In the genomic region with DNA sequence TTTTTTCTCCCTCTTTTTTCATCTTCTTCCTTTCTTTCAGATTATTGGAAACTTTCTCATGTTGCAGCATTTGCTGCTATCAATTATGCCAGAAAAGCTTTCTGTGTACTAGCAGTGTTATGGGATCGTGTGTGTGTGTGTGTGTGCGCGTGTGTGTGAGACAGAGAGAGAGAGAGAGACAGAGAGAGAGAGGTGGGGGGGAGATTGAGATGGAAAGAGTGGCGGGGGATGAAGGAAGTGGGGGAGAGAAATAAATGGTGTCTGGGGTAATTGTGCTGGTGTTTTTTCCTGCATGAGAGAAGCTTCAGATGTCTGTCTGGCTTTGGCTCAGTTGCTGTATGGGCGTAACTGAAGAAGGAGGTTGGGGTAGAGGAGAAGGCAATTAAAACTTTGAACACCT, we compare ENCODE assay signal across 10 cellular contexts.
DNase-seq lines count a peak whose midpoint lies in the region; ATAC-seq and TF ChIP-seq lines count a peak whose summit lies in the region.
"Had no signal": no experiment of that assay in that cellular context is flagged by ENCODE, and none has a peak within 500 bp of the region (broad histone marks: within the 10 kb centered on the region; RNA-seq: fewer than 3 reads in every experiment).

No MANE protein-coding gene starts in this region.

- H3K36me3 ChIP-seq in OCI-LY7 (ENCODE audit: insufficient read depth, low read length) (no peaks in the 10 kb centered on the region), skeletal muscle satellite cell (ENCODE audit: insufficient read depth, low read length) (no peaks in the 10 kb centered on the region)
- H3K36me3 ChIP-seq: spleen had no signal

- no peaks in the 10 kb centered on the region for H3K27me3 Mint-ChIP-seq in endothelial cell (ENCODE audit: unreplicated experiment)

- H3K9ac ChIP-seq in skeletal muscle satellite cell (ENCODE audit: low read depth, low read length) = peak overlapping the region; percentile 33

- no TSS peak for BruUV-seq in OCI-LY7 (replicated peaks; lab: Mats Ljungman, UMichigan)

- no peaks in the 10 kb centered on the region for H3K79me2 ChIP-seq in OCI-LY7 (ENCODE audit: insufficient read depth, low read depth, low read length)

- no peaks in the 10 kb centered on the region for H3K9me3 Mint-ChIP-seq in endothelial cell (ENCODE audit: unreplicated experiment)

- H3K4me1 Mint-ChIP-seq in endothelial cell (ENCODE audit: unreplicated experiment) = peaks cover 19% of the 10 kb centered on the region

- no peak overlapping the region for H3K27ac ChIP-seq in OCI-LY7 (ENCODE audit: low read depth, low read length, poor library complexity, severe bottlenecking)
- H3K27ac ChIP-seq: spleen had no signal

- H3K9me3 ChIP-seq in OCI-LY7 (ENCODE audit: low read length) = no peaks in the 10 kb centered on the region
- H3K9me3 ChIP-seq in skeletal muscle satellite cell (replicated peaks; ENCODE audit: low read length) = no peaks in the 10 kb centered on the region
- H3K9me3 ChIP-seq: testis had no signal

- DNase-seq in NCI-H2081 (lab: John Stamatoyannopoulos, UW) (peak; percentile 16 to 47), NCI-H2081 treated with DMSO at 0.1 percent for 48 hours (lab: John Stamatoyannopoulos, UW) (no peak), OCI-LY7 (ENCODE audit: low spot score) (no peak), fibroblast of the aortic adventitia (ENCODE audit: low read depth) (peak; percentile 28), endothelial cell (ENCODE audit: low spot score) (no peak)
- DNase-seq: spleen, testis had no signal

- CTCF ChIA-PET in OCI-LY7 (lab: Charles Lee; ENCODE audit: unreplicated experiment) = no interaction called here

- H3K4me2 ChIP-seq in OCI-LY7 (ENCODE audit: low read length) (peak overlapping the region; percentile 31; the same call in 1 of the 2 replicates), skeletal muscle satellite cell (ENCODE audit: low read length) (peak overlapping the region; percentile 46)

- H3K4me3 ChIP-seq in OCI-LY7 (ENCODE audit: low read depth, low read length, poor library complexity, severe bottlenecking) (no peak overlapping the region), fibroblast of the aortic adventitia (ENCODE audit: low read depth, low read length) (no peak overlapping the region), skeletal muscle satellite cell (ENCODE audit: low read length) (no peak overlapping the region)
- H3K4me3 ChIP-seq: spleen, testis had no signal

- no peak overlapping the region for H3K4me3 Mint-ChIP-seq in endothelial cell (ENCODE audit: unreplicated experiment)

- POLR2A ChIA-PET in OCI-LY7 (lab: Charles Lee) = no interaction called here

- H3K27ac Mint-ChIP-seq in endothelial cell (ENCODE audit: unreplicated experiment) = no peak overlapping the region

- H3K36me3 Mint-ChIP-seq in endothelial cell (ENCODE audit: low read depth, unreplicated experiment) = no peaks in the 10 kb centered on the region

- TF ChIP-seq CTCF in OCI-LY7 (conservative IDR thresholded peaks at IDR 0.05; ENCODE audit: low read length) (no peak), fibroblast of the aortic adventitia (IDR thresholded peaks at IDR 0.05; ENCODE audit: insufficient read depth, low read length) (no peak), endothelial cell (IDR thresholded peaks at IDR 0.05; ENCODE audit: unreplicated experiment) (no peak)

- no peak overlapping the region for H2AFZ ChIP-seq in OCI-LY7 (ENCODE audit: low read length)

- H4K20me1 ChIP-seq in OCI-LY7 (ENCODE audit: insufficient read depth, low read length) = no peaks in the 10 kb centered on the region

- H3K9me2 ChIP-seq in OCI-LY7 (ENCODE audit: insufficient read depth, low read length) = no peaks in the 10 kb centered on the region

- no peak for ATAC-seq in GM21390 (IDR thresholded peaks at IDR 0.05; ENCODE audit: unreplicated experiment)
- no peak for ATAC-seq in HG03039 (IDR thresholded peaks at IDR 0.05; ENCODE audit: unreplicated experiment)

- H3K4me1 ChIP-seq in OCI-LY7 (ENCODE audit: insufficient read depth, low read length, poor library complexity, severe bottlenecking) = no peaks in the 10 kb centered on the region
- H3K4me1 ChIP-seq in skeletal muscle satellite cell (ENCODE audit: control insufficient read depth, insufficient read depth, low read length) = peaks cover 17% of the 10 kb centered on the region

- H3K27me3 ChIP-seq in skeletal muscle satellite cell (ENCODE audit: control insufficient read depth, insufficient read depth, low read length) = no peaks in the 10 kb centered on the region
- H3K27me3 ChIP-seq: spleen, testis had no signal

- intact Hi-C loops in OCI-LY7 (cut with micrococcal nuclease; ENCODE audit: unreplicated experiment) = no loop called here

Comparison
In these comparisons a context has a peak if more than half of its experiments do, and no peak if none do; other contexts are left out.
1. DNase-seq: peak in NCI-H2081 (2 of 2) and fibroblast of the aortic adventitia (single experiment); none in NCI-H2081 treated with DMSO at 0.1 percent for 48 hours (single experiment), OCI-LY7 (single experiment) and endothelial cell (single experiment).